Comparison of ENCODE assay signal across 10 cellular contexts in genomic region chr12:43407816-43408645, GRCh38.
DNase-seq lines count a peak whose midpoint lies in the region; ATAC-seq and TF ChIP-seq lines count a peak whose summit lies in the region.
"Had no signal": no experiment of that assay in that cellular context is flagged by ENCODE, and none has a peak within 500 bp of the region (broad histone marks: within the 10 kb centered on the region; RNA-seq: fewer than 3 reads in every experiment).

No MANE protein-coding gene starts in this region.

- no peaks in the 10 kb centered on the region for H3K27me3 Mint-ChIP-seq in stimulated activated naive B cell treated with anti-CD40 and anti-IgM and Interleukin-4, amounts not matched to agents 10 μg/mL and 1 μg/mL and 100 μg/mL, for 72 hours
- H3K27me3 Mint-ChIP-seq: brain had no signal

- intact Hi-C loops in uterus (cut with DNase I; ENCODE audit: low total_unique reads): no loop called here

- H3K4me3 ChIP-seq in SK-N-MC (no peak overlapping the region), uterus (no peak overlapping the region)
- H3K4me3 ChIP-seq: heart right ventricle had no signal

- H3K36me3 Mint-ChIP-seq in stimulated activated naive B cell treated with anti-CD40 and anti-IgM and Interleukin-4, amounts not matched to agents 10 μg/mL and 1 μg/mL and 100 μg/mL, for 72 hours: no peaks in the 10 kb centered on the region
- H3K36me3 Mint-ChIP-seq: brain had no signal

- no peak overlapping the region for H3K9ac ChIP-seq in SK-N-MC (ENCODE audit: insufficient read length)

- H3K4me1 ChIP-seq in uterus: no peaks in the 10 kb centered on the region
- H3K4me1 ChIP-seq: heart right ventricle had no signal

- ATAC-seq in GM19351 (IDR thresholded peaks at IDR 0.05; ENCODE audit: unreplicated experiment) (peak; percentile 84), HG02885 (IDR thresholded peaks at IDR 0.05; ENCODE audit: poor library complexity, unreplicated experiment) (peak; percentile 88), esophagus mucosa (no peak)
- ATAC-seq in stimulated activated naive B cell treated with anti-CD40 and anti-IgM and Interleukin-4, amounts not matched to agents 10 μg/mL and 1 μg/mL and 100 μg/mL, for 72 hours (replicated peaks): peak; percentile 67 to 81
- ATAC-seq: heart right ventricle had no signal

- no peak for TF ChIP-seq POLR2A in uterus (IDR thresholded peaks at IDR 0.05)

- no peaks in the 10 kb centered on the region for H3K27me3 ChIP-seq in uterus
- H3K27me3 ChIP-seq: heart right ventricle had no signal

- no peaks in the 10 kb centered on the region for H3K4me1 Mint-ChIP-seq in stimulated activated naive B cell treated with anti-CD40 and anti-IgM and Interleukin-4, amounts not matched to agents 10 μg/mL and 1 μg/mL and 100 μg/mL, for 72 hours

- H3K27ac ChIP-seq in SK-N-MC: peak overlapping the region; percentile 15; the same call in 1 of the 2 replicates
- no peak overlapping the region for H3K27ac ChIP-seq in uterus
- H3K27ac ChIP-seq: heart right ventricle had no signal

- no peak for TF ChIP-seq CTCF in uterus (IDR thresholded peaks at IDR 0.05)

- no peaks in the 10 kb centered on the region for H3K9me3 Mint-ChIP-seq in stimulated activated naive B cell treated with anti-CD40 and anti-IgM and Interleukin-4, amounts not matched to agents 10 μg/mL and 1 μg/mL and 100 μg/mL, for 72 hours
- H3K9me3 Mint-ChIP-seq: brain had no signal

- no peaks in the 10 kb centered on the region for H3K36me3 ChIP-seq in SK-N-MC (ENCODE audit: insufficient read depth, low read length)
- H3K36me3 ChIP-seq in uterus: no peaks in the 10 kb centered on the region
- H3K36me3 ChIP-seq: heart right ventricle had no signal

- DNase-seq in SK-N-MC (ENCODE audit: low read depth, low spot score): no peak
- no peak for DNase-seq in stimulated activated naive B cell treated with anti-CD40 and anti-IgM and Interleukin-4, amounts not matched to agents 10 μg/mL and 1 μg/mL and 100 μg/mL, for 72 hours
- DNase-seq in stimulated activated CD4-positive, alpha-beta T cell treated with anti-CD3 and anti-CD28 coated beads, Interleukin-2, amount 100 ng/mL, for 48 hours: no peak
- DNase-seq in uterus: no peak
- DNase-seq: heart right ventricle, NCI-H526 had no signal

- H3K9me3 ChIP-seq in SK-N-MC (ENCODE audit: low read depth, low read length) (no peaks in the 10 kb centered on the region), uterus (no peaks in the 10 kb centered on the region)
- H3K9me3 ChIP-seq: heart right ventricle had no signal

- H3K27ac Mint-ChIP-seq in stimulated activated naive B cell treated with anti-CD40 and anti-IgM and Interleukin-4, amounts not matched to agents 10 μg/mL and 1 μg/mL and 100 μg/mL, for 72 hours: no peak overlapping the region

- H3K4me3 Mint-ChIP-seq in stimulated activated naive B cell treated with anti-CD40 and anti-IgM and Interleukin-4, amounts not matched to agents 10 μg/mL and 1 μg/mL and 100 μg/mL, for 72 hours: no peak overlapping the region
